Comparison of ENCODE assay signal across 8 cellular contexts in the genomic region with DNA sequence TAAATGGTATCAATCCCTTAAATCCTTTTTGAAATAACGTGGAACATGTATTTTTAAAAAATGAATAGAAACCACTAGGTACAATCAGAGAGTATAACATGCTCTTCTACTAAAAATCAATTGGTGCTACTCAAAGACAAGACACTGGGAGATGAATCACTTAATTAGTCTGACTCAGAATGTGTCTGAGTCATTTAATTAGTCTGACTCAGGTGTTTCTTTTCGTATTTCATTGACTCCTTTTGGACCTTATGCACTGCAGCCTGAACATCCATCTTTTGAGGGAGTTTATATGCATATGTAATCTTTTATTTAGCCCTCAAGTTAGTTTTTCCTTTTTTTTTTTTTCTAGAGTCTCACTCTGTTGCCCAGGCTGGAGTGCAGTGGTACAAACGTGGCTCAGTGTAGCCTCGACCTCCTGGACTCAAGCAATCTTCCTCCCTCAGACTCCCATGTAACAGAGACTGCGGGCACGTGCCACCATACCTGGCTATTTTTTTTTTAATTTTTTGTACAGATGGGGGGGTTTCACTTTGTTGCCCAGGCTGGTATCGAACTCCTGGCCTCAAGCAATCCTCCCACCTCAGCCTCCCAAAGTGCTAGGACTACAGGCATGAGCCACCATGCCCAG. TPM values are rescaled to one million over a fixed set of nuclear protein-coding genes. Genes with fewer than 3 reads are reported as not detected.
DNase-seq lines count a peak whose midpoint lies in the region; ATAC-seq and TF ChIP-seq lines count a peak whose summit lies in the region.

No MANE protein-coding gene starts in this region.

- peaks cover 0 to 38% (median 3%) of the 10 kb centered on the region in 4 donors for H3K36me3 ChIP-seq in upper lobe of left lung

- intact Hi-C loops in natural killer cell (cut with micrococcal nuclease), result no loop called here

- H3K4me3 Mint-ChIP-seq in T-cell (no peak overlapping the region), natural killer cell (no peak overlapping the region), chondrocyte (ENCODE audit: unreplicated experiment) (no peak overlapping the region)

- CTCF ChIA-PET in T-cell (lab: Charles Lee), result no interaction called here

- no peak for TF ChIP-seq POLR2A in upper lobe of left lung (IDR thresholded peaks at IDR 0.05)

- WGBS in upper lobe of left lung, 2 donors, result 89 to 92% methylated on average over 7 of the region's 7 CpGs

- H3K9me3 ChIP-seq in upper lobe of left lung, result no peaks in the 10 kb centered on the region

- H3K36me3 Mint-ChIP-seq in T-cell (peaks cover 31% of the 10 kb centered on the region), natural killer cell (no peaks in the 10 kb centered on the region), chondrocyte (ENCODE audit: low read depth) (no peaks in the 10 kb centered on the region)

- no peak overlapping the region for H3K4me3 ChIP-seq in upper lobe of left lung

- H3K27me3 Mint-ChIP-seq in T-cell, result no peaks in the 10 kb centered on the region
- H3K27me3 Mint-ChIP-seq in natural killer cell (ENCODE audit: low read depth in 2 of 2), result no peaks in the 10 kb centered on the region
- no peaks in the 10 kb centered on the region for H3K27me3 Mint-ChIP-seq in chondrocyte (ENCODE audit: low read depth)

- DNase-seq in T-cell (no peak), natural killer cell (no peak), chondrocyte (ENCODE audit: low spot score) (no peak), upper lobe of left lung (no peak), activated gamma-delta T cell treated with Interleukin-2 at 50 U/mL for 16 hours (no peak)

- TF ChIP-seq CTCF in natural killer cell (IDR thresholded peaks at IDR 0.05) (no peak), chondrocyte (IDR thresholded peaks at IDR 0.05) (no peak), upper lobe of left lung (IDR thresholded peaks at IDR 0.05) (no peak)

- H3K4me1 Mint-ChIP-seq in T-cell (peaks cover 24 to 46% (median 45%) of the 10 kb centered on the region in 3 donors), natural killer cell (peaks cover 15 to 23% of the 10 kb centered on the region in 2 donors), chondrocyte (ENCODE audit: low read depth) (no peaks in the 10 kb centered on the region)

- peak; percentile 60 for ATAC-seq in GM18499 (IDR thresholded peaks at IDR 0.05; ENCODE audit: insufficient read depth, unreplicated experiment)
- peak; percentile 67 for ATAC-seq in HG02678 (IDR thresholded peaks at IDR 0.05; ENCODE audit: unreplicated experiment)
- ATAC-seq in T-cell (replicated peaks in 1 of 4), result peak in 3 of 4 experiments; percentile 58 to 73 (median 70)
- peak in 1 of 3 donors; percentile 61 for ATAC-seq in natural killer cell
- no peak for ATAC-seq in upper lobe of left lung (ENCODE audit: low FRiP score in 2 of 2)
- no peak for ATAC-seq in GM19455 (IDR thresholded peaks at IDR 0.05; ENCODE audit: unreplicated experiment)

- POLR2A ChIA-PET in T-cell (lab: Charles Lee), result no interaction called here

- H3K27ac Mint-ChIP-seq in T-cell (no peak overlapping the region), natural killer cell (peak overlapping the region; percentile 22 to 73), chondrocyte (ENCODE audit: unreplicated experiment) (no peak overlapping the region)

- no peaks in the 10 kb centered on the region for H3K9me3 Mint-ChIP-seq in T-cell
- no peaks in the 10 kb centered on the region for H3K9me3 Mint-ChIP-seq in natural killer cell
- H3K9me3 Mint-ChIP-seq in chondrocyte (ENCODE audit: low read depth), result no peaks in the 10 kb centered on the region

- no peak overlapping the region for H3K27ac ChIP-seq in upper lobe of left lung

- peaks cover 0 to 9% (median 3%) of the 10 kb centered on the region in 4 donors for H3K4me1 ChIP-seq in upper lobe of left lung

- H3K27me3 ChIP-seq in upper lobe of left lung, result no peaks in the 10 kb centered on the region

- no peak for TF ChIP-seq EP300 in upper lobe of left lung (IDR thresholded peaks at IDR 0.05)

RNA-seq across cellular contexts. Expression of a gene that starts 26.5 kb away (rescaled TPM):
- 10 to 100 TPM; 86.4 to 93.0 (median 87.8) TPM for total RNA-seq in T-cell
- 10 to 100 TPM; 65.1 to 97.9 (median 84.9) TPM for total RNA-seq in natural killer cell
- total RNA-seq in chondrocyte, result 37.9 to 52.8 TPM (median 39.3 TPM) in 3 replicates
- total RNA-seq in upper lobe of left lung, result 100 to 1,000 TPM in 1 of 6 donors, 10 to 100 TPM in 5; 37.2 to 117 (median 53.7) TPM

Comparison
In these comparisons a context has a peak if more than half of its experiments do, and no peak if none do; other contexts are left out.
1. ATAC-seq: peak in GM18499 (single experiment), HG02678 (single experiment) and T-cell (3 of 4); none in upper lobe of left lung (0 of 2) and GM19455 (single experiment).
2. H3K27ac Mint-ChIP-seq: peak in natural killer cell (2 of 2); none in T-cell (0 of 2) and chondrocyte (single experiment).